ENCODE assay signal across 21 cellular contexts in the genomic region with DNA sequence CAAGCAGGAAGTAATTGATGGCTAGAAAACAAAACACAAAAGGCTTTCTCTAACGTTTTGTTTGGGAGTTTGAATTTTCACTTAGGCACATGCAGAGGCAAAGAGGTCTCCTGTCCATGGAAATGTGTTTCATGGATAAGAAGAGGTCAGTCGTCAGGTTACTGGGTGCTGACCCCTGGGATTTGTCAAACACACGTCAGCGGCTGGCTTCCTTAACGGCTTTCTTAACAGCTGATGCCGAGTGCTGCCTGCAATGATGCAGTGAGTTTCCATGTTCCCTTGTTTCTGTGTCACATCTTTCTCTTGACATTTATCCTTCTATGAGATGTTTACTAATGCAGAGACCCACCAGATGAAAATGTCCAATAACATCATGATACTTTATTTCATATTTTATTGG. TPM values are rescaled to one million over a fixed set of nuclear protein-coding genes. Genes with fewer than 3 reads are reported as not detected.
A peak's percentile ranks its signal among the peaks of the same experiment; 100 is the strongest.
DNase-seq lines count a peak whose midpoint lies in the region; ATAC-seq, FAIRE-seq and TF ChIP-seq lines count a peak whose summit lies in the region.
"Had no signal": no experiment of that assay in that cellular context is flagged by ENCODE, and none has a peak within 500 bp of the region (broad histone marks: within the 10 kb centered on the region; RNA-seq: fewer than 3 reads in every experiment).

No MANE protein-coding gene starts in this region.

- no peaks in the 10 kb centered on the region for H3K9me3 ChIP-seq in cardiac muscle cell (ENCODE audit: low read depth)
- no peaks in the 10 kb centered on the region for H3K9me3 ChIP-seq in right cardiac atrium (ENCODE audit: control insufficient read depth, low read length)
- H3K9me3 ChIP-seq in K562 (replicated peaks; ENCODE audit: control insufficient read depth, insufficient read depth, low read depth, low read length) = no peaks in the 10 kb centered on the region
- H3K9me3 ChIP-seq: body of pancreas had no signal

- peaks cover 63% of the 10 kb centered on the region for H3K4me1 ChIP-seq in cardiac muscle cell (ENCODE audit: low read depth)
- H3K4me1 ChIP-seq in right cardiac atrium (ENCODE audit: control insufficient read depth, insufficient read depth, low read length) = no peaks in the 10 kb centered on the region
- H3K4me1 ChIP-seq in K562 (replicated peaks in 1 of 2; ENCODE audit: control insufficient read depth in 2 of 2, insufficient read depth in 2 of 2, low read length in 2 of 2) = no peaks in the 10 kb centered on the region
- H3K4me1 ChIP-seq: body of pancreas had no signal

- no TSS peak for BruUV-seq in K562 (replicated peaks; lab: Mats Ljungman, UMichigan)

- DNase-seq in cardiac muscle cell (ENCODE audit: low read depth in 1 of 2, low spot score in 1 of 2) (peak in 1 of 2 donors; percentile 92), right cardiac atrium (no peak), K562 (ENCODE audit: extremely low read depth in 1 of 4, low spot score in 3 of 4) (no peak), left ventricle myocardium superior (peak; percentile 49), NCI-H2029 (lab: John Stamatoyannopoulos, UW) (no peak), NCI-H2227 (lab: John Stamatoyannopoulos, UW; ENCODE audit: unreplicated experiment) (no peak)
- DNase-seq: activated CD4-positive, alpha-beta memory T cell treated with anti-CD3 and anti-CD28 coated beads, Interleukin-2, amount 10 ng/mL, durations not matched to agents 7 days and 5 days; activated CD4-positive, CD25-positive, alpha-beta regulatory T cell; activated effector memory CD4-positive, alpha-beta T cell treated with anti-CD3 and anti-CD28 coated beads, Interleukin-2, amount 50 U/mL, for 16 hours; activated T-cell treated with anti-CD3 and anti-CD28 coated beads for 4 hours; cortex of kidney; left cardiac atrium; natural killer cell; stimulated activated CD4-positive, alpha-beta T cell treated with anti-CD3 and anti-CD28 coated beads, Interleukin-1b, Interleukin-23, amount 100 ng/mL, for 48 hours; T1000 had no signal

- H2AFZ ChIP-seq in K562 (ENCODE audit: low read depth, low read length) = no peak overlapping the region

- H3K4me2 ChIP-seq in K562 (ENCODE audit: insufficient read depth, low read length) = 0 out of 2 replicates have a peak overlapping the region, but pooled peaks have one; percentile 11

- no peak for TF ChIP-seq RAD21 in K562 (CRISPR knock-in tag; conservative IDR thresholded peaks at IDR 0.05 in 1 of 2, IDR thresholded peaks at IDR 0.05 in 1 of 2)

- no peak for TF ChIP-seq CTCF in cardiac muscle cell (IDR thresholded peaks at IDR 0.05; ENCODE audit: low read depth, low read length)
- no peak for TF ChIP-seq CTCF in K562 (IDR thresholded peaks at IDR 0.05 in 2 of 3, conservative IDR thresholded peaks at IDR 0.05 in 1 of 3; ENCODE audit: insufficient read depth in 2 of 3, low read depth in 1 of 3, low read length in 3 of 3)

- ATAC-seq in right cardiac atrium (no peak), K562 (no peak), left ventricle myocardium superior (peak; percentile 84), GM21381 (IDR thresholded peaks at IDR 0.05; ENCODE audit: unreplicated experiment) (no peak), HG02642 (IDR thresholded peaks at IDR 0.05; ENCODE audit: poor library complexity, unreplicated experiment) (no peak)
- ATAC-seq: body of pancreas, natural killer cell had no signal

- H3K27ac ChIP-seq in cardiac muscle cell (peak overlapping the region; percentile 97), right cardiac atrium (ENCODE audit: low read length) (no peak overlapping the region), K562 (ENCODE audit: extremely low read depth, low read depth, low read length) (no peak overlapping the region)
- H3K27ac ChIP-seq: body of pancreas, C4-2B had no signal

- in situ Hi-C loops in K562 (cut with MboI) = no loop called here

- POLR2A ChIA-PET in K562 (lab: Yijun Ruan, JAX) = no interaction called here

- WGBS in right cardiac atrium = 5% methylated on average over 6 of the region's 6 CpGs
- 3% methylated on average over 6 of the region's 6 CpGs for WGBS in K562 (ENCODE audit: insufficient coverage, low coverage, missing lambda C conversion rate)

- no peaks in the 10 kb centered on the region for H3K36me3 ChIP-seq in cardiac muscle cell
- H3K36me3 ChIP-seq in K562 (ENCODE audit: control insufficient read depth, insufficient read depth, low read length) = no peaks in the 10 kb centered on the region

- no peak overlapping the region for H3K4me3 ChIP-seq in cardiac muscle cell
- H3K4me3 ChIP-seq in right cardiac atrium (ENCODE audit: low read length) = no peak overlapping the region
- no peak overlapping the region for H3K4me3 ChIP-seq in K562
- H3K4me3 ChIP-seq: body of pancreas, GM12878 had no signal

- no peak for TF ChIP-seq EP300 in K562 (IDR thresholded peaks at IDR 0.05; ENCODE audit: low read length)

- no peaks in the 10 kb centered on the region for H3K9me1 ChIP-seq in K562 (ENCODE audit: control insufficient read depth, insufficient read depth, low read length)

- no peak overlapping the region for H3K9ac ChIP-seq in K562 (ENCODE audit: insufficient read depth in 1 of 2, low read depth in 2 of 2, low read length in 2 of 2)

- no peak for TF ChIP-seq POLR2A in K562 (conservative IDR thresholded peaks at IDR 0.05)

- no peaks in the 10 kb centered on the region for H3K27me3 ChIP-seq in cardiac muscle cell
- peaks cover 2% of the 10 kb centered on the region for H3K27me3 ChIP-seq in right cardiac atrium (ENCODE audit: control insufficient read depth, insufficient read depth)
- no peaks in the 10 kb centered on the region for H3K27me3 ChIP-seq in K562 (ENCODE audit: control insufficient read depth in 2 of 2, insufficient read depth in 2 of 2, low read length in 2 of 2)
- H3K27me3 ChIP-seq: body of pancreas had no signal

- FAIRE-seq in K562 (lab: Jason Lieb, UNC) = no peak
- FAIRE-seq: GM12878, urothelium cell line had no signal

- CTCF ChIA-PET in K562 (lab: Yijun Ruan, JAX; ENCODE audit: low intra/inter-chr PET ratio) = no interaction called here

- intact Hi-C loops in right cardiac atrium (cut with DNase I) = no loop called here
- intact Hi-C loops in K562 (cut with micrococcal nuclease) = no loop called here
- intact Hi-C loops in left ventricle myocardium superior (cut with micrococcal nuclease) = no loop called here

- H4K20me1 ChIP-seq in K562 (replicated peaks; ENCODE audit: control insufficient read depth, insufficient read depth, low read length) = no peaks in the 10 kb centered on the region

- H3K79me2 ChIP-seq in K562 (ENCODE audit: control insufficient read depth, insufficient read depth, low read length) = no peaks in the 10 kb centered on the region

TF ChIP-seq in K562, 482 proteins besides CTCF, POLR2A, EP300 and RAD21:
- TF ChIP-seq CBX1 (IDR thresholded peaks at IDR 0.05; ENCODE audit: low read depth) (no peak), HDAC3 (IDR thresholded peaks at IDR 0.05; ENCODE audit: borderline replicate concordance, partially characterized antibody) (no peak), ZFP1 (CRISPR knock-in tag; IDR thresholded peaks at IDR 0.05) (no peak), ZNF41 (CRISPR knock-in tag; conservative IDR thresholded peaks at IDR 0.05) (no peak), POLR2AphosphoS5 (IDR thresholded peaks at IDR 0.05; ENCODE audit: control insufficient read depth, insufficient read depth, low read depth, low read length) (no peak), ZSCAN29 (IDR thresholded peaks at IDR 0.05) (no peak), ZNF174 (CRISPR knock-in tag; IDR thresholded peaks at IDR 0.05) (no peak), ATF2 (CRISPR knock-in tag; IDR thresholded peaks at IDR 0.05) (no peak)

RNA-seq across cellular contexts. Expression of gene GPR39, which starts 31.7 kb away (rescaled TPM):
- total RNA-seq in cardiac muscle cell = 7.3 and 10.9 TPM in 2 replicates
- 4.0 and 7.7 TPM in 2 replicates for polyA plus RNA-seq in cardiac muscle cell
- total RNA-seq in right cardiac atrium = not detected
- not detected for polyA plus RNA-seq in right cardiac atrium
- not detected in 2 replicates for total RNA-seq in K562 (2011; cell fraction: chromatin; rRNA removed; ENCODE audit: low replicate concordance)
- not detected in 2 replicates for total RNA-seq in K562 (2011; cell fraction: nucleolus; rRNA removed)
- total RNA-seq in K562 (2011; cell fraction: nucleoplasm; rRNA removed) = not detected in 2 replicates
- total RNA-seq in K562 (2014; rRNA removed) = not detected in 2 replicates
- total RNA-seq in K562 (2014; rRNA removed; fragmentation: Illumina TruSeq; extraction: Trizol) = not detected in 2 replicates
- total RNA-seq in K562 (2015; rRNA removed; fragmentation: Illumina TruSeq; extraction: Trizol) = not detected in 2 replicates
- 0.04 TPM in 1 of 2 replicates, not detected in the other for total RNA-seq in K562 (2021)
- not detected in 2 replicates for polyA plus RNA-seq in K562 (2011; rRNA removed)
- polyA plus RNA-seq in K562 (2011; cell fraction: cytosol; rRNA removed) = not detected in 2 replicates
- not detected in 2 replicates for polyA plus RNA-seq in K562 (2011; cell fraction: nucleus; rRNA removed)
- not detected in 2 replicates for polyA plus RNA-seq in K562 (2012)
- polyA plus RNA-seq in K562 (2014; fragmentation: Illumina TruSeq; extraction: Trizol) = not detected in 2 replicates
- not detected for polyA plus RNA-seq in K562 (2014; fragmentation: Nextera tagmentation; extraction: Ambion mirVana)
- not detected in 2 replicates for polyA plus RNA-seq in K562 (2014; rRNA removed)
- not detected in 2 replicates for polyA minus RNA-seq in K562 (2011; rRNA and poly(A)+ RNA removed)
- polyA minus RNA-seq in K562 (2011; cell fraction: cytosol; rRNA and poly(A)+ RNA removed) = not detected in 2 replicates
- not detected in 2 replicates for polyA minus RNA-seq in K562 (2011; cell fraction: nucleus; rRNA and poly(A)+ RNA removed)
- not detected for total RNA-seq in left ventricle myocardium superior
- total RNA-seq: activated CD4-positive, alpha-beta memory T cell treated with anti-CD3 and anti-CD28 coated beads, Interleukin-2, amount 10 ng/mL, durations not matched to agents 7 days and 5 days; natural killer cell had no signal
